8 cellular contexts compared by ENCODE assay signal in genomic region chrX:7147431-7147977, GRCh38. TPM values are rescaled to one million over a fixed set of nuclear protein-coding genes. Genes with fewer than 3 reads are reported as not detected.
DNase-seq lines count a peak whose midpoint lies in the region; ATAC-seq and TF ChIP-seq lines count a peak whose summit lies in the region.

TSS of gene STS (plus strand) at chrX:7147712. CDS start at chrX:7253200, 105,488 bp downstream.

- H3K9ac ChIP-seq in OCI-LY3 (ENCODE audit: low read length) = peak within 1 kb of the TSS; percentile 95

- H2AFZ ChIP-seq in OCI-LY3 (ENCODE audit: low read depth, low read length) = peak within 1 kb of the TSS; percentile 94

- H3K27ac Mint-ChIP-seq in activated naive CD8-positive, alpha-beta T cell = peak within 1 kb of the TSS; percentile 85

- H3K4me1 ChIP-seq in OCI-LY3 (ENCODE audit: low read length) = peaks cover 20% of the 10 kb centered on the region

- H3K27ac ChIP-seq in OCI-LY3 (ENCODE audit: low read length) = peak within 1 kb of the TSS; percentile 77

- H3K36me3 Mint-ChIP-seq in activated naive CD8-positive, alpha-beta T cell = no peaks in the 10 kb centered on the region

- H3K4me3 Mint-ChIP-seq in activated naive CD8-positive, alpha-beta T cell = peak within 1 kb of the TSS; percentile 88

- peak within 1 kb of the TSS; percentile 95 for H3K4me2 ChIP-seq in OCI-LY3 (ENCODE audit: low read length)

- peak within 1 kb of the TSS; percentile 97 for H3K4me3 ChIP-seq in OCI-LY3 (ENCODE audit: low read length)

- no peaks in the 10 kb centered on the region for H3K36me3 ChIP-seq in OCI-LY3 (replicated peaks; ENCODE audit: low read depth, low read length)

- H3K9me3 Mint-ChIP-seq in activated naive CD8-positive, alpha-beta T cell (ENCODE audit: low read depth) = no peaks in the 10 kb centered on the region

- no peak for TF ChIP-seq CTCF in OCI-LY3 (IDR thresholded peaks at IDR 0.05; ENCODE audit: low read depth, low read length)

- H3K27me3 Mint-ChIP-seq in activated naive CD8-positive, alpha-beta T cell = no peaks in the 10 kb centered on the region

- H3K9me3 ChIP-seq in OCI-LY3 (ENCODE audit: insufficient read depth, low read length) = no peaks in the 10 kb centered on the region

- ATAC-seq in HG02973 (IDR thresholded peaks at IDR 0.05; ENCODE audit: unreplicated experiment) = peak; percentile 40
- ATAC-seq in left cardiac atrium = peak; percentile 72 to 77

- H3K27me3 ChIP-seq in OCI-LY3 (ENCODE audit: low read depth, low read length) = no peaks in the 10 kb centered on the region

- intact Hi-C loops in left cardiac atrium (cut with DNase I) (no loop called here), posterior vena cava (cut with DNase I) (no loop called here)

- peaks cover 17% of the 10 kb centered on the region for H3K4me1 Mint-ChIP-seq in activated naive CD8-positive, alpha-beta T cell (ENCODE audit: low read depth)

- peaks cover 46% of the 10 kb centered on the region for H3K79me2 ChIP-seq in OCI-LY3 (ENCODE audit: low read length)

- peak; percentile 17 to 31 for DNase-seq in NOMO-1 (lab: John Stamatoyannopoulos, UW; ENCODE audit: unreplicated experiment in 2 of 2)
- no peak for DNase-seq in NOMO-1 treated with dmso at 0.1 percent for 144 hours (lab: John Stamatoyannopoulos, UW; ENCODE audit: unreplicated experiment)
- peak; percentile 72 for DNase-seq in left cardiac atrium
- peak; percentile 85 for DNase-seq in posterior vena cava (ENCODE audit: low spot score)
- no peak for DNase-seq in SKM-1 treated with dmso at 0.1 percent for 144 hours (lab: John Stamatoyannopoulos, UW; ENCODE audit: unreplicated experiment)

- no peaks in the 10 kb centered on the region for H4K20me1 ChIP-seq in OCI-LY3 (ENCODE audit: insufficient read depth, low read length)

RNA-seq across cellular contexts. Expression of gene STS, which starts in this region (rescaled TPM):
- 1 to 10 TPM; 7.2 to 9.5 TPM for total RNA-seq in left cardiac atrium
- total RNA-seq in posterior vena cava = 10 to 100 TPM; 13.7 to 16.1 TPM

Comparison
In these comparisons a context has a peak if more than half of its experiments do, and no peak if none do; other contexts are left out.
1. DNase-seq: peak in NOMO-1 (2 of 2), left cardiac atrium (single experiment) and posterior vena cava (single experiment); none in NOMO-1 treated with dmso at 0.1 percent for 144 hours (single experiment) and SKM-1 treated with dmso at 0.1 percent for 144 hours (single experiment).